Comparison of ENCODE assay signal across 17 cellular contexts in genomic region chr3:174270841-174271240, GRCh38.
A peak's percentile ranks its signal among the peaks of the same experiment; 100 is the strongest.
DNase-seq lines count a peak whose midpoint lies in the region; ATAC-seq and TF ChIP-seq lines count a peak whose summit lies in the region.
"Had no signal": no experiment of that assay in that cellular context is flagged by ENCODE, and none has a peak within 500 bp of the region (broad histone marks: within the 10 kb centered on the region; RNA-seq: fewer than 3 reads in every experiment).

No MANE protein-coding gene starts in this region.

- H3K27me3 ChIP-seq in kidney epithelial cell (ENCODE audit: control insufficient read depth, insufficient read depth, low read length) = no peaks in the 10 kb centered on the region
- H3K27me3 ChIP-seq: adrenal gland; BLaER1 treated with 17β-estradiol and CSF1 and Interleukin-3, amounts not matched to agents 10 nM and 100 nM; gastrocnemius medialis; pancreas had no signal

- H3K36me3 ChIP-seq in kidney epithelial cell (ENCODE audit: control insufficient read depth, insufficient read depth, low read length) = no peaks in the 10 kb centered on the region
- H3K36me3 ChIP-seq: adrenal gland; BLaER1 treated with 17β-estradiol and CSF1 and Interleukin-3, amounts not matched to agents 10 nM and 100 nM; gastrocnemius medialis; pancreas had no signal

- no peak for TF ChIP-seq CTCF in AG09319 (IDR thresholded peaks at IDR 0.05; ENCODE audit: low read depth, low read length)
- no peak for TF ChIP-seq CTCF in choroid plexus epithelial cell (conservative IDR thresholded peaks at IDR 0.05; ENCODE audit: low read depth, low read length)
- no peak for TF ChIP-seq CTCF in kidney epithelial cell (IDR thresholded peaks at IDR 0.05; ENCODE audit: insufficient read depth, low read length, poor library complexity, severe bottlenecking)

- H3K4me3 ChIP-seq in choroid plexus epithelial cell (ENCODE audit: low read depth, low read length) (no peak overlapping the region), kidney epithelial cell (ENCODE audit: low read depth, low read length) (no peak overlapping the region)
- H3K4me3 ChIP-seq: adrenal gland; BLaER1 treated with 17β-estradiol and CSF1 and Interleukin-3, amounts not matched to agents 10 nM and 100 nM; gastrocnemius medialis; pancreas; SK-N-MC had no signal

- no peak for ATAC-seq in HG02571 (IDR thresholded peaks at IDR 0.05; ENCODE audit: unreplicated experiment)
- ATAC-seq: gastrocnemius medialis had no signal

- DNase-seq in AG09319 (ENCODE audit: extremely low read depth, low read depth) (peak; percentile 41), HT1080 (ENCODE audit: low read depth) (peak; percentile 52), choroid plexus epithelial cell (ENCODE audit: low read depth) (peak; percentile 55), kidney epithelial cell (ENCODE audit: low read depth) (peak; percentile 2), NCI-H345 treated with DMSO at 0.1 percent for 48 hours (lab: John Stamatoyannopoulos, UW; ENCODE audit: unreplicated experiment) (no peak), NCI-H2171 (lab: John Stamatoyannopoulos, UW) (no peak), NCI-H1092 (lab: John Stamatoyannopoulos, UW) (no peak)
- DNase-seq: activated CD4-positive, alpha-beta T cell treated with anti-CD3 and anti-CD28 coated beads, Interleukin-2, amount 50 U/mL, for 48 hours; adrenal gland; gastrocnemius medialis; islet precursor cell; pancreas; stimulated activated CD4-positive, alpha-beta T cell treated with anti-CD3 and anti-CD28 coated beads, Interleukin-12 subunit alpha, Interleukin-12 subunit beta, amount 100 ng/mL, for 4 hours; substantia nigra had no signal

Comparison
In these comparisons a context has a peak if more than half of its experiments do, and no peak if none do; other contexts are left out.
1. DNase-seq: peak in AG09319 (single experiment), HT1080 (single experiment), choroid plexus epithelial cell (single experiment) and kidney epithelial cell (single experiment); none in NCI-H345 treated with DMSO at 0.1 percent for 48 hours (single experiment), NCI-H2171 (single experiment) and NCI-H1092 (single experiment).